23 cellular contexts compared by ENCODE assay signal in genomic region chr5:94749048-94749447, GRCh38.
DNase-seq lines count a peak whose midpoint lies in the region; ATAC-seq, FAIRE-seq and TF ChIP-seq lines count a peak whose summit lies in the region.
"Had no signal": no experiment of that assay in that cellular context is flagged by ENCODE, and none has a peak within 500 bp of the region (broad histone marks: within the 10 kb centered on the region; RNA-seq: fewer than 3 reads in every experiment).

No MANE protein-coding gene starts in this region.

- no peak for TF ChIP-seq EP300 in H1 (IDR thresholded peaks at IDR 0.05; ENCODE audit: borderline replicate concordance in 1 of 2, low read depth in 2 of 2, low read length in 2 of 2)

- no peaks in the 10 kb centered on the region for H3K79me2 ChIP-seq in H1 (ENCODE audit: control insufficient read depth in 1 of 2, insufficient read depth in 2 of 2, low read length in 2 of 2)

- no peak overlapping the region for H3K18ac ChIP-seq in H1 (ENCODE audit: extremely low read depth, low read length)

- H3K27ac ChIP-seq in H1 (ENCODE audit: low read depth, low read length), result no peak overlapping the region
- H3K27ac ChIP-seq: BLaER1, SK-N-MC had no signal

- TF ChIP-seq POLR2A in H1 (IDR thresholded peaks at IDR 0.05; ENCODE audit: control extremely low read depth in 1 of 2, low read depth in 2 of 2, low read length in 2 of 2), result no peak

- no peak overlapping the region for H3K14ac ChIP-seq in H1 (ENCODE audit: insufficient read length)

- CTCF ChIA-PET in H1 (lab: Charles Lee; ENCODE audit: partially characterized antibody), result interaction anchor here (1.0 to 1.1 kb wide), 2 partner anchors 11 to 14 kb away, joined by 4 to 7 read pairs; no protein-coding TSS in a partner anchor

- ATAC-seq in GM18868 (IDR thresholded peaks at IDR 0.05; ENCODE audit: unreplicated experiment) (peak; percentile 27), GM21619 (IDR thresholded peaks at IDR 0.05; ENCODE audit: unreplicated experiment) (peak; percentile 20), HG03442 (IDR thresholded peaks at IDR 0.05; ENCODE audit: unreplicated experiment) (no peak)
- ATAC-seq: PC-3 had no signal

- no peak overlapping the region for H2AFZ ChIP-seq in H1 (ENCODE audit: low read length)

- no peak overlapping the region for H3K23ac ChIP-seq in H1 (ENCODE audit: insufficient read length)

- peak; percentile 32 for DNase-seq in Jurkat, Clone E6-1 (ENCODE audit: low read depth, low spot score)
- no peak for DNase-seq in H1 (ENCODE audit: low read depth in 1 of 2, low spot score in 2 of 2)
- DNase-seq in activated CD8-positive, alpha-beta memory T cell treated with anti-CD3 and anti-CD28 coated beads, Interleukin-2, amount 50 U/mL, for 48 hours, result no peak
- DNase-seq in stimulated activated CD4-positive, alpha-beta T cell treated with anti-CD3 and anti-CD28 coated beads, Interleukin-1b, Interleukin-23, amount 100 ng/mL, for 48 hours, result no peak
- DNase-seq in DMS 273 (lab: John Stamatoyannopoulos, UW; ENCODE audit: unreplicated experiment), result no peak
- DNase-seq: CD4-positive, alpha-beta T cell; COR-L47; DMS 273 treated with DMSO at 0.1 percent for 48 hours; MM.1S; NCI-H1092; NCI-H1436; NCI-H187 treated with DMSO at 0.1 percent for 48 hours; NCI-H2107; NCI-H446 treated with DMSO at 0.1 percent for 48 hours; NCI-H526 treated with DMSO at 0.1 percent for 48 hours; PC-3; SHP77 treated with DMSO at 0.1 percent for 48 hours; SW 1271 had no signal

- POLR2A ChIA-PET in H1 (lab: Charles Lee; ENCODE audit: partially characterized antibody), result no interaction called here

- no peak overlapping the region for H3K4me2 ChIP-seq in H1 (ENCODE audit: insufficient read depth in 1 of 2, low read depth in 2 of 2, low read length in 2 of 2)
- H3K4me2 ChIP-seq: BLaER1 had no signal

- no peak overlapping the region for H2BK12ac ChIP-seq in H1 (ENCODE audit: low read depth, low read length)

- H2BK20ac ChIP-seq in H1 (ENCODE audit: low read length), result no peak overlapping the region

- no peaks in the 10 kb centered on the region for H3K23me2 ChIP-seq in H1 (ENCODE audit: low read depth, low read length)

- no peak overlapping the region for H4K8ac ChIP-seq in H1 (ENCODE audit: extremely low read depth, insufficient read depth, low read length)

- H4K5ac ChIP-seq in H1 (ENCODE audit: insufficient read length, low read depth, low read length), result no peak overlapping the region

- no peaks in the 10 kb centered on the region for H3K9me3 ChIP-seq in H1 (ENCODE audit: insufficient read depth in 2 of 2, low read depth in 1 of 2, low read length in 1 of 2)
- H3K9me3 ChIP-seq: BLaER1 had no signal

- no peaks in the 10 kb centered on the region for H3K36me3 ChIP-seq in H1 (ENCODE audit: control insufficient read depth in 2 of 4, insufficient read depth in 4 of 4, low read length in 3 of 4)
- H3K36me3 ChIP-seq: BLaER1 had no signal

- no peak overlapping the region for H3K56ac ChIP-seq in H1 (replicated peaks; ENCODE audit: insufficient read length, low read depth, low read length)

- H2BK120ac ChIP-seq in H1 (replicated peaks; ENCODE audit: low read depth, low read length), result no peak overlapping the region

- no peak for TF ChIP-seq RAD21 in H1 (IDR thresholded peaks at IDR 0.05 in 1 of 2, conservative IDR thresholded peaks at IDR 0.05 in 1 of 2; ENCODE audit: low read depth in 2 of 2, low read length in 2 of 2)

- TF ChIP-seq CTCF in H1 (IDR thresholded peaks at IDR 0.05; ENCODE audit: control extremely low read depth in 1 of 3, insufficient read depth in 1 of 3, low read depth in 1 of 3, low read length in 3 of 3), result no peak

- 100% methylated on average over 2 of the region's 2 CpGs; no CpG with 5 or more reads in 1 of the 2 experiments for WGBS in H1 (ENCODE audit: extremely low coverage in 1 of 2, insufficient coverage in 1 of 2, insufficient read length in 1 of 2, insufficient replicate concordance in 2 of 2, low coverage in 1 of 2, low lambda C conversion rate in 2 of 2, missing lambda C conversion rate in 1 of 2), 2 experiments

- no peaks in the 10 kb centered on the region for H4K20me1 ChIP-seq in H1 (replicated peaks in 1 of 2; ENCODE audit: control insufficient read depth in 1 of 2, insufficient read depth in 2 of 2, low read length in 2 of 2)
- H4K20me1 ChIP-seq: BLaER1 had no signal

- peaks cover 0 to 3% (median 0%) of the 10 kb centered on the region in 4 experiments; a peak in 1 of 7 replicates for H3K4me1 ChIP-seq in H1 (replicated peaks in 1 of 4; ENCODE audit: control insufficient read depth in 3 of 4, insufficient read depth in 4 of 4, low read length in 3 of 4)

- H2AK5ac ChIP-seq in H1 (ENCODE audit: low read depth, low read length), result no peak overlapping the region

- FAIRE-seq in H1 (lab: Jason Lieb, UNC), result no peak

- H3K79me1 ChIP-seq in H1 (ENCODE audit: low read depth, low read length), result no peaks in the 10 kb centered on the region

- H3K9ac ChIP-seq in H1 (replicated peaks in 1 of 4; ENCODE audit: extremely low read depth in 1 of 4, low read depth in 3 of 4, low read length in 3 of 4), result no peak overlapping the region
- H3K9ac ChIP-seq: BLaER1 had no signal

- no peak overlapping the region for H3K4me3 ChIP-seq in Jurkat, Clone E6-1 (ENCODE audit: low read length)
- H3K4me3 ChIP-seq in H1 (ENCODE audit: extremely low read depth in 1 of 4, insufficient read depth in 2 of 4, low read depth in 3 of 4, low read length in 4 of 4), result no peak overlapping the region
- H3K4me3 ChIP-seq: BLaER1, SK-N-MC had no signal

- H2BK15ac ChIP-seq in H1 (ENCODE audit: low read length), result no peak overlapping the region

- H3K27me3 ChIP-seq in H1 (replicated peaks in 1 of 4; ENCODE audit: control insufficient read depth in 3 of 4, extremely low read depth in 1 of 4, insufficient read depth in 3 of 4, low read length in 3 of 4), result no peaks in the 10 kb centered on the region
- H3K27me3 ChIP-seq: BLaER1 had no signal

- no peak overlapping the region for H4K91ac ChIP-seq in H1 (replicated peaks; ENCODE audit: insufficient read length, low read length)

- no peak overlapping the region for H3K4ac ChIP-seq in H1 (replicated peaks; ENCODE audit: insufficient read length, low read depth, low read length)

- no peak overlapping the region for H2BK5ac ChIP-seq in H1 (ENCODE audit: low read depth, low read length)

TF ChIP-seq in H1, 55 proteins besides CTCF, POLR2A, EP300 and RAD21:
- no peak for TF ChIP-seq RXRA (IDR thresholded peaks at IDR 0.05; ENCODE audit: insufficient read depth, low read depth, low read length)
- no peak for TF ChIP-seq GTF2F1 (IDR thresholded peaks at IDR 0.05; ENCODE audit: borderline replicate concordance, low read depth, low read length)
- peak; percentile 62; the same call in 1 of the 2 replicates for TF ChIP-seq BACH1 (IDR thresholded peaks at IDR 0.05; ENCODE audit: low read length)
- TF ChIP-seq HDAC6 (IDR thresholded peaks at IDR 0.05; ENCODE audit: low read depth, low read length), result no peak
- no peak for TF ChIP-seq CEBPB (IDR thresholded peaks at IDR 0.05; ENCODE audit: low read depth, low read length)
- no peak for TF ChIP-seq KDM1A (IDR thresholded peaks at IDR 0.05; ENCODE audit: borderline replicate concordance, low read length)
- TF ChIP-seq NRF1 (IDR thresholded peaks at IDR 0.05; ENCODE audit: low read depth, low read length), result no peak
- TF ChIP-seq BRCA1 (IDR thresholded peaks at IDR 0.05; ENCODE audit: low read depth, low read length), result no peak
- peak; percentile 43; the same call in 1 of the 2 replicates for TF ChIP-seq MAFK (IDR thresholded peaks at IDR 0.05; ENCODE audit: low read depth, low read length)
- TF ChIP-seq, protein P1, sequence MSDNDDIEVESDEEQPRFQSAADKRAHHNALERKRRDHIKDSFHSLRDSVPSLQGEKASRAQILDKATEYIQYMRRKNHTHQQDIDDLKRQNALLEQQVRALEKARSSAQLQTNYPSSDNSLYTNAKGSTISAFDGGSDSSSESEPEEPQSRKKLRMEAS (IDR thresholded peaks at IDR 0.05), result no peak
- TF ChIP-seq E2F6 (IDR thresholded peaks at IDR 0.05), result no peak
